ENCODE assay signal across 8 cellular contexts in genomic region chr15:59437777-59438574, GRCh38. TPM values are rescaled to one million over a fixed set of nuclear protein-coding genes. Genes with fewer than 3 reads are reported as not detected.
A peak's percentile ranks its signal among the peaks of the same experiment; 100 is the strongest.
DNase-seq lines count a peak whose midpoint lies in the region; ATAC-seq and TF ChIP-seq lines count a peak whose summit lies in the region.

TSS of gene FAM81A (plus strand) at chr15:59438186. CDS start at chr15:59458627, 20,441 bp downstream.

- H3K4me3 Mint-ChIP-seq in progenitor cell of endocrine pancreas (ENCODE audit: low read depth), result peak within 1 kb of the TSS; percentile 79

- peak; percentile 62 for DNase-seq in DND-41
- peak; percentile 73 for DNase-seq in HT1080 (ENCODE audit: low read depth)
- DNase-seq in RPMI7951 (ENCODE audit: low read depth), result peak; percentile 81
- DNase-seq in right atrium auricular region (ENCODE audit: low spot score), result peak; percentile 72
- peak; percentile 60 for DNase-seq in progenitor cell of endocrine pancreas (ENCODE audit: low spot score, unreplicated experiment)
- DNase-seq in effector CD8-positive, alpha-beta T cell (lab: John Stamatoyannopoulos, UW), result no peak

- H3K27me3 Mint-ChIP-seq in progenitor cell of endocrine pancreas, result peaks cover 80% of the 10 kb centered on the region

- TF ChIP-seq CTCF in DND-41 (IDR thresholded peaks at IDR 0.05; ENCODE audit: borderline replicate concordance, extremely low read depth, low read length, poor library complexity, severe bottlenecking) (no peak), right atrium auricular region (IDR thresholded peaks at IDR 0.05) (no peak), progenitor cell of endocrine pancreas (IDR thresholded peaks at IDR 0.05; ENCODE audit: unreplicated experiment) (no peak)

- H3K27me3 ChIP-seq in DND-41 (ENCODE audit: insufficient read depth, low read length, poor library complexity), result peaks cover 16% of the 10 kb centered on the region
- no peaks in the 10 kb centered on the region for H3K27me3 ChIP-seq in right atrium auricular region

- peak within 1 kb of the TSS in 1 of 2 experiments; percentile 62; a peak in 2 of 4 replicates for H3K4me3 ChIP-seq in DND-41 (ENCODE audit: low read depth in 1 of 2, low read length in 2 of 2)
- H3K4me3 ChIP-seq in right atrium auricular region, result peak within 1 kb of the TSS; percentile 44 to 61

- H3K9me3 Mint-ChIP-seq in progenitor cell of endocrine pancreas (ENCODE audit: low read depth), result no peaks in the 10 kb centered on the region

- no peak within 1 kb of the TSS for H3K27ac Mint-ChIP-seq in progenitor cell of endocrine pancreas

- H3K79me2 ChIP-seq in DND-41 (ENCODE audit: insufficient read depth, low read length), result no peaks in the 10 kb centered on the region

- no peaks in the 10 kb centered on the region for H3K9me3 ChIP-seq in DND-41 (ENCODE audit: insufficient read depth, low read length, severe bottlenecking)
- H3K9me3 ChIP-seq in right atrium auricular region, result no peaks in the 10 kb centered on the region

- H3K4me1 ChIP-seq in DND-41 (ENCODE audit: insufficient read depth, low read length), result peaks cover 12% of the 10 kb centered on the region
- peaks cover 0 to 17% of the 10 kb centered on the region in 2 donors for H3K4me1 ChIP-seq in right atrium auricular region

- H3K36me3 ChIP-seq in DND-41 (ENCODE audit: insufficient read depth, low read length) (no peaks in the 10 kb centered on the region), right atrium auricular region (no peaks in the 10 kb centered on the region)

- H4K20me1 ChIP-seq in DND-41 (ENCODE audit: insufficient read depth, low read length), result 0 out of 2 replicates have a peak, but pooled peaks cover 4% of the 10 kb centered on the region

- peak within 1 kb of the TSS; percentile 34 for H3K9ac ChIP-seq in DND-41 (ENCODE audit: low read depth, low read length)

- H3K27ac ChIP-seq in DND-41 (ENCODE audit: low read length) (no peak within 1 kb of the TSS), angular gyrus (ENCODE audit: low read depth, low read length) (peak within 1 kb of the TSS; percentile 80), right atrium auricular region (peak within 1 kb of the TSS; percentile 22 to 56)

- H2AFZ ChIP-seq in DND-41 (ENCODE audit: low read depth, low read length), result peak within 1 kb of the TSS; percentile 73

- ATAC-seq in DND-41 (ENCODE audit: insufficient read depth, low read depth), result peak; percentile 91
- peak; percentile 79 for ATAC-seq in GM21423 (IDR thresholded peaks at IDR 0.05; ENCODE audit: unreplicated experiment)

- H3K4me1 Mint-ChIP-seq in progenitor cell of endocrine pancreas (ENCODE audit: low read depth), result peaks cover 10% of the 10 kb centered on the region

- peak within 1 kb of the TSS; percentile 93 for H3K4me2 ChIP-seq in DND-41 (ENCODE audit: insufficient read depth, low read length)

- H3K36me3 Mint-ChIP-seq in progenitor cell of endocrine pancreas (ENCODE audit: insufficient read depth), result no peaks in the 10 kb centered on the region

RNA-seq across cellular contexts. Expression of gene FAM81A, which starts in this region (rescaled TPM):
- total RNA-seq in HT1080 (2014; rRNA removed; shearing (Covaris generic)), result 4.1 and 5.0 TPM in 2 replicates
- polyA plus RNA-seq in HT1080 (2015; cell fraction: cytosol; rRNA removed), result 4.3 and 7.9 TPM in 2 replicates
- 0.66 and 10.2 TPM in 2 replicates for polyA plus RNA-seq in HT1080 (2015; cell fraction: nucleus; rRNA removed)
- 2.4 and 4.9 TPM in 2 replicates for total RNA-seq in RPMI7951 (2014; rRNA removed; shearing (Covaris generic))
- total RNA-seq in right atrium auricular region (1 to 10 TPM in 1 of 2 donors, under 1 TPM in 1; 0.98 to 2.0 TPM), progenitor cell of endocrine pancreas (0.34 and 0.58 TPM in 2 replicates)

Comparison
In these comparisons a context has a peak if more than half of its experiments do, and no peak if none do; other contexts are left out.
1. Peak in DNase-seq in progenitor cell of endocrine pancreas; RNA of the gene not detected or under 1 TPM.